Comparison of ENCODE assay signal across 23 cellular contexts in genomic region chr12:4418913-4419312, GRCh38. TPM values are rescaled to one million over a fixed set of nuclear protein-coding genes. Genes with fewer than 3 reads are reported as not detected.
DNase-seq lines count a peak whose midpoint lies in the region; ATAC-seq and TF ChIP-seq lines count a peak whose summit lies in the region.
"Had no signal": no experiment of that assay in that cellular context is flagged by ENCODE, and none has a peak within 500 bp of the region (broad histone marks: within the 10 kb centered on the region; RNA-seq: fewer than 3 reads in every experiment).

No MANE protein-coding gene starts in this region.

- in situ Hi-C loops in transverse colon (cut with MboI; ENCODE audit: low pct_ligation_motif_present in 1 of 4, low pct_unique_long_range_greater_than_20kb in 1 of 4, low sequenced_read_pairs in 3 of 4) = no loop called here

- H3K4me3 ChIP-seq in gastroesophageal sphincter = no peak overlapping the region
- H3K4me3 ChIP-seq in sigmoid colon = no peak overlapping the region
- no peak overlapping the region for H3K4me3 ChIP-seq in transverse colon
- H3K4me3 ChIP-seq in foreskin fibroblast (ENCODE audit: low read depth in 1 of 2, low read length in 2 of 2) = no peak overlapping the region
- H3K4me3 ChIP-seq: BLaER1, GM23248, HAP-1 had no signal

- TF ChIP-seq EP300 in gastroesophageal sphincter (IDR thresholded peaks at IDR 0.05) (no peak), sigmoid colon (IDR thresholded peaks at IDR 0.05) (no peak), transverse colon (IDR thresholded peaks at IDR 0.05; ENCODE audit: low read depth) (no peak)

- no peaks in the 10 kb centered on the region for H3K36me3 ChIP-seq in gastroesophageal sphincter
- H3K36me3 ChIP-seq in sigmoid colon = no peaks in the 10 kb centered on the region
- no peaks in the 10 kb centered on the region for H3K36me3 ChIP-seq in transverse colon
- H3K36me3 ChIP-seq: BLaER1, HAP-1 had no signal

- WGBS in gastroesophageal sphincter (ENCODE audit: low coverage in 1 of 2), 2 donors = 85 to 100% methylated on average over 1 to 4 of the region's 5 CpGs
- 90 to 91% methylated on average over 5 of the region's 5 CpGs for WGBS in sigmoid colon, 2 donors
- 81 to 83% methylated on average over 5 of the region's 5 CpGs for WGBS in transverse colon (ENCODE audit: low coverage in 1 of 2), 2 donors

- no peak for TF ChIP-seq CTCF in gastroesophageal sphincter (IDR thresholded peaks at IDR 0.05)
- no peak for TF ChIP-seq CTCF in sigmoid colon (IDR thresholded peaks at IDR 0.05)
- no peak for TF ChIP-seq CTCF in transverse colon (IDR thresholded peaks at IDR 0.05)
- TF ChIP-seq CTCF in foreskin fibroblast (IDR thresholded peaks at IDR 0.05; ENCODE audit: low read depth, low read length) = no peak

- DNase-seq in activated CD8-positive, alpha-beta memory T cell treated with anti-CD3 and anti-CD28 coated beads, Interleukin-2, amount 50 U/mL, for 48 hours = peak; percentile 17
- no peak for DNase-seq in activated CD8-positive, alpha-beta memory T cell treated with anti-CD3 and anti-CD28 coated beads, Interleukin-2, amount 50 U/mL, for 4 hours
- DNase-seq in sigmoid colon = no peak
- no peak for DNase-seq in transverse colon
- no peak for DNase-seq in NCI-H526 treated with DMSO at 0.1 percent for 48 hours (lab: John Stamatoyannopoulos, UW)
- no peak for DNase-seq in foreskin fibroblast
- no peak for DNase-seq in NCI-H187 (lab: John Stamatoyannopoulos, UW)
- DNase-seq: CD4-positive, alpha-beta memory T cell; DMS153; DMS79; GDM1; GM23248 had no signal

- H3K27ac ChIP-seq in gastroesophageal sphincter (peak overlapping the region in 3 of 4 donors; percentile 78 to 85 (median 82)), sigmoid colon (peak overlapping the region in 3 of 4 donors; percentile 89 to 92 (median 89)), transverse colon (peak overlapping the region in 3 of 4 donors; percentile 66 to 80 (median 75))
- H3K27ac ChIP-seq: 22Rv1, BLaER1, GM23248, HL-60 had no signal

- intact Hi-C loops in sigmoid colon (cut with DNase I) (loop anchor here (5.0 kb wide), 3 partner anchors 67 to 118 kb away; partner anchors contain the start of gene RAD51AP1), transverse colon (cut with DNase I; ENCODE audit: low total_unique reads) (no loop called here)

- TF ChIP-seq POLR2A in gastroesophageal sphincter (IDR thresholded peaks at IDR 0.05) (no peak), sigmoid colon (IDR thresholded peaks at IDR 0.05) (no peak), transverse colon (IDR thresholded peaks at IDR 0.05) (no peak)

- H3K27me3 ChIP-seq in gastroesophageal sphincter = no peaks in the 10 kb centered on the region
- no peaks in the 10 kb centered on the region for H3K27me3 ChIP-seq in sigmoid colon
- H3K27me3 ChIP-seq in transverse colon = peaks cover 4% of the 10 kb centered on the region
- H3K27me3 ChIP-seq: BLaER1 had no signal

- ATAC-seq in gastroesophageal sphincter = no peak

- H3K4me1 ChIP-seq in gastroesophageal sphincter (peaks cover 0 to 31% (median 0%) of the 10 kb centered on the region in 3 donors), sigmoid colon (peaks cover 0 to 38% (median 30%) of the 10 kb centered on the region in 4 donors), transverse colon (peaks cover 0 to 9% (median 0%) of the 10 kb centered on the region in 4 donors)
- H3K4me1 ChIP-seq: HAP-1 had no signal

- H3K9me3 ChIP-seq in gastroesophageal sphincter (no peaks in the 10 kb centered on the region), sigmoid colon (no peaks in the 10 kb centered on the region), transverse colon (no peaks in the 10 kb centered on the region)
- H3K9me3 ChIP-seq: BLaER1, HAP-1 had no signal

RNA-seq across cellular contexts. Expression of gene FGF6, which starts 26.7 kb away (rescaled TPM):
- total RNA-seq in gastroesophageal sphincter (not detected), sigmoid colon (not detected), transverse colon (not detected)
- polyA plus RNA-seq in sigmoid colon = not detected
- total RNA-seq: A673; CD4-positive, alpha-beta memory T cell; Daoy; GM23248; H4; HT1080 had no signal
- polyA plus RNA-seq: AG04450; CD14-positive monocyte; CD4-positive, alpha-beta memory T cell; GM23248 had no signal

RNA-seq across cellular contexts. Expression of gene FGF23, which starts 39.4 kb away (rescaled TPM):
- total RNA-seq in gastroesophageal sphincter = not detected
- not detected for total RNA-seq in sigmoid colon
- not detected for polyA plus RNA-seq in sigmoid colon
- total RNA-seq in transverse colon = not detected
- total RNA-seq: A673; CD4-positive, alpha-beta memory T cell; Daoy; GM23248; H4; HT1080 had no signal
- polyA plus RNA-seq: AG04450; CD14-positive monocyte; CD4-positive, alpha-beta memory T cell; GM23248 had no signal
